In genomic region chr2:236180831-236181453, GRCh38 we compare ENCODE assay signal across 1 cellular context.
TF ChIP-seq lines count a peak whose summit lies in the region.

No MANE protein-coding gene starts in this region.

TF ChIP-seq in WTC11, 78 proteins besides CTCF, POLR2A, EP300 and RAD21 (continued from another document):
- TF ChIP-seq, protein P1, sequence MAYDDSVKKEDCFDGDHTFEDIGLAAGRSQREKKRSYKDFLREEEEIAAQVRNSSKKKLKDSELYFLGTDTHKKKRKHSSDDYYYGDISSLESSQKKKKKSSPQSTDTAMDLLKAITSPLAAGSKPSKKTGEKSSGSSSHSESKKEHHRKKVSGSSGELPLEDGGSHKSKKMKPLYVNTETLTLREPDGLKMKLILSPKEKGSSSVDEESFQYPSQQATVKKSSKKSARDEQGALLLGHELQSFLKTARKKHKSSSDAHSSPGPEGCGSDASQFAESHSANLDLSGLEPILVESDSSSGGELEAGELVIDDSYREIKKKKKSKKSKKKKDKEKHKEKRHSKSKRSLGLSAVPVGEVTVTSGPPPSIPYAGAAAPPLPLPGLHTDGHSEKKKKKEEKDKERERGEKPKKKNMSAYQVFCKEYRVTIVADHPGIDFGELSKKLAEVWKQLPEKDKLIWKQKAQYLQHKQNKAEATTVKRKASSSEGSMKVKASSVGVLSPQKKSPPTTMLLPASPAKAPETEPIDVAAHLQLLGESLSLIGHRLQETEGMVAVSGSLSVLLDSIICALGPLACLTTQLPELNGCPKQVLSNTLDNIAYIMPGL (CRISPR knock-in tag; IDR thresholded peaks at IDR 0.05), result no peak
- no peak for TF ChIP-seq MAX (CRISPR knock-in tag; IDR thresholded peaks at IDR 0.05)
- TF ChIP-seq GRHL2 (CRISPR knock-in tag; IDR thresholded peaks at IDR 0.05; ENCODE audit: insufficient replicate concordance, severe bottlenecking), result no peak
TF ChIP-seq in WTC11: peak in this region for 0.
